Comparison of ENCODE assay signal across 8 cellular contexts in genomic region chr2:89160289-89160688, GRCh38.
DNase-seq lines count a peak whose midpoint lies in the region; ATAC-seq, FAIRE-seq and TF ChIP-seq lines count a peak whose summit lies in the region.
"Not testable (repeated sequence)": the region's sequence is repeated elsewhere in the genome, so short reads cannot be mapped to it uniquely, and the experiment has no call there.

No MANE protein-coding gene starts in this region.

- not testable (repeated sequence) for H3K4me3 ChIP-seq in OCI-LY7 (ENCODE audit: low read depth, low read length, poor library complexity, severe bottlenecking); H1 (ENCODE audit: extremely low read depth in 1 of 4, insufficient read depth in 2 of 4, low read depth in 3 of 4, low read length in 4 of 4); right lobe of liver

- peak; percentile 32; the same call in 1 of the 2 replicates for TF ChIP-seq CTCF in OCI-LY7 (conservative IDR thresholded peaks at IDR 0.05; ENCODE audit: low read length)
- peak; percentile 1 to 12 (median 1); a peak in 3 of 4 replicates for TF ChIP-seq CTCF in H1 (IDR thresholded peaks at IDR 0.05; ENCODE audit: control extremely low read depth in 1 of 3, insufficient read depth in 1 of 3, low read depth in 1 of 3, low read length in 3 of 3)
- peak in 3 of 4 donors; percentile 7 to 24 (median 23) for TF ChIP-seq CTCF in right lobe of liver (IDR thresholded peaks at IDR 0.05)

- H3K27me3 ChIP-seq in H1 (replicated peaks in 1 of 4; ENCODE audit: control insufficient read depth in 3 of 4, extremely low read depth in 1 of 4, insufficient read depth in 3 of 4, low read length in 3 of 4); right lobe of liver: not testable (repeated sequence)

- H4K20me1 ChIP-seq in OCI-LY7 (ENCODE audit: insufficient read depth, low read length); H1 (replicated peaks in 1 of 2; ENCODE audit: control insufficient read depth in 1 of 2, insufficient read depth in 2 of 2, low read length in 2 of 2): not testable (repeated sequence)

- CTCF ChIA-PET in OCI-LY7 (lab: Charles Lee; ENCODE audit: unreplicated experiment); H1 (lab: Charles Lee; ENCODE audit: partially characterized antibody): not testable (repeated sequence)

- not testable (repeated sequence) for H3K9ac ChIP-seq in H1 (replicated peaks in 1 of 4; ENCODE audit: extremely low read depth in 1 of 4, low read depth in 3 of 4, low read length in 3 of 4)

- not testable (repeated sequence) for H4K5ac ChIP-seq in H1 (ENCODE audit: insufficient read length, low read depth, low read length)

- H3K4me1 ChIP-seq in OCI-LY7 (ENCODE audit: insufficient read depth, low read length, poor library complexity, severe bottlenecking); H1 (replicated peaks in 1 of 4; ENCODE audit: control insufficient read depth in 3 of 4, insufficient read depth in 4 of 4, low read length in 3 of 4); right lobe of liver: not testable (repeated sequence)

- H3K56ac ChIP-seq in H1 (replicated peaks; ENCODE audit: insufficient read length, low read depth, low read length): not testable (repeated sequence)

- not testable (repeated sequence) for H3K79me1 ChIP-seq in H1 (ENCODE audit: low read depth, low read length)

- not testable (repeated sequence) for H3K23me2 ChIP-seq in H1 (ENCODE audit: low read depth, low read length)

- H2BK5ac ChIP-seq in H1 (ENCODE audit: low read depth, low read length): not testable (repeated sequence)

- not testable (repeated sequence) for TF ChIP-seq RAD21 in H1 (IDR thresholded peaks at IDR 0.05 in 1 of 2, conservative IDR thresholded peaks at IDR 0.05 in 1 of 2; ENCODE audit: low read depth in 2 of 2, low read length in 2 of 2)

- peak; percentile 46 for ATAC-seq in GM19468 (IDR thresholded peaks at IDR 0.05; ENCODE audit: extremely low read depth, unreplicated experiment)
- peak; percentile 85 for ATAC-seq in HG02642 (IDR thresholded peaks at IDR 0.05; ENCODE audit: poor library complexity, unreplicated experiment)
- ATAC-seq in HG03342 (IDR thresholded peaks at IDR 0.05; ENCODE audit: unreplicated experiment): peak; percentile 66
- peak; percentile 53 to 73 (median 62) for ATAC-seq in right lobe of liver

- FAIRE-seq in GM12892 (lab: Jason Lieb, UNC): peak; percentile 89
- peak; percentile 86 for FAIRE-seq in H1 (lab: Jason Lieb, UNC)
- FAIRE-seq in urothelium cell line (lab: Jason Lieb, UNC): peak; percentile 30

- H2AK5ac ChIP-seq in H1 (ENCODE audit: low read depth, low read length): not testable (repeated sequence)

- not testable (repeated sequence) for H3K4ac ChIP-seq in H1 (replicated peaks; ENCODE audit: insufficient read length, low read depth, low read length)

- not testable (repeated sequence) for H3K14ac ChIP-seq in H1 (ENCODE audit: insufficient read length)

- H3K27ac ChIP-seq in OCI-LY7 (ENCODE audit: low read depth, low read length, poor library complexity, severe bottlenecking); H1 (ENCODE audit: low read depth, low read length); right lobe of liver: not testable (repeated sequence)

- intact Hi-C loops in OCI-LY7 (cut with micrococcal nuclease; ENCODE audit: unreplicated experiment); right lobe of liver (cut with DNase I): not testable (repeated sequence)

- not testable (repeated sequence) for H2BK120ac ChIP-seq in H1 (replicated peaks; ENCODE audit: low read depth, low read length)

- H3K36me3 ChIP-seq in OCI-LY7 (ENCODE audit: insufficient read depth, low read length); H1 (ENCODE audit: control insufficient read depth in 2 of 4, insufficient read depth in 4 of 4, low read length in 3 of 4); right lobe of liver: not testable (repeated sequence)

- H3K4me2 ChIP-seq in OCI-LY7 (ENCODE audit: low read length); H1 (ENCODE audit: insufficient read depth in 1 of 2, low read depth in 2 of 2, low read length in 2 of 2): not testable (repeated sequence)

- TF ChIP-seq EP300 in H1 (IDR thresholded peaks at IDR 0.05; ENCODE audit: borderline replicate concordance in 1 of 2, low read depth in 2 of 2, low read length in 2 of 2): not testable (repeated sequence)

- DNase-seq in GM12892 (ENCODE audit: insufficient read length); OCI-LY7 (ENCODE audit: low spot score); H1 (ENCODE audit: low read depth in 1 of 2, low spot score in 2 of 2); right lobe of liver; urothelium cell line (ENCODE audit: low spot score): not testable (repeated sequence)

- not testable (repeated sequence) for H4K91ac ChIP-seq in H1 (replicated peaks; ENCODE audit: insufficient read length, low read length)

- not testable (repeated sequence) for H2BK15ac ChIP-seq in H1 (ENCODE audit: low read length)

- H3K23ac ChIP-seq in H1 (ENCODE audit: insufficient read length): not testable (repeated sequence)

- 2% methylated on average over 6 of the region's 9 CpGs; no CpG with 5 or more reads in 1 of the 2 experiments for WGBS in H1 (ENCODE audit: extremely low coverage in 1 of 2, insufficient coverage in 1 of 2, insufficient read length in 1 of 2, insufficient replicate concordance in 2 of 2, low coverage in 1 of 2, low lambda C conversion rate in 2 of 2, missing lambda C conversion rate in 1 of 2), 2 experiments
- WGBS in right lobe of liver (ENCODE audit: insufficient coverage, low coverage, low lambda C conversion rate, missing lambda C conversion rate): no CpG with 5 or more reads among the region's 9 CpGs

- POLR2A ChIA-PET in OCI-LY7 (lab: Charles Lee); H1 (lab: Charles Lee; ENCODE audit: partially characterized antibody): not testable (repeated sequence)

- not testable (repeated sequence) for H2BK12ac ChIP-seq in H1 (ENCODE audit: low read depth, low read length)

- H3K9me3 ChIP-seq in OCI-LY7 (ENCODE audit: low read length); H1 (ENCODE audit: insufficient read depth in 2 of 2, low read depth in 1 of 2, low read length in 1 of 2); right lobe of liver: not testable (repeated sequence)

- not testable (repeated sequence) for TF ChIP-seq POLR2A in GM12892 (IDR thresholded peaks at IDR 0.05; ENCODE audit: low read depth, low read length); H1 (IDR thresholded peaks at IDR 0.05; ENCODE audit: control extremely low read depth in 1 of 2, low read depth in 2 of 2, low read length in 2 of 2); right lobe of liver (IDR thresholded peaks at IDR 0.05)

- H2AFZ ChIP-seq in OCI-LY7 (ENCODE audit: low read length); H1 (ENCODE audit: low read length): not testable (repeated sequence)

- H4K8ac ChIP-seq in H1 (ENCODE audit: extremely low read depth, insufficient read depth, low read length): not testable (repeated sequence)

- not testable (repeated sequence) for H3K18ac ChIP-seq in H1 (ENCODE audit: extremely low read depth, low read length)

- not testable (repeated sequence) for BruUV-seq in OCI-LY7 (replicated peaks; lab: Mats Ljungman, UMichigan)

- not testable (repeated sequence) for H2BK20ac ChIP-seq in H1 (ENCODE audit: low read length)

- H3K79me2 ChIP-seq in OCI-LY7 (ENCODE audit: insufficient read depth, low read depth, low read length); H1 (ENCODE audit: control insufficient read depth in 1 of 2, insufficient read depth in 2 of 2, low read length in 2 of 2): not testable (repeated sequence)

- H3K9me2 ChIP-seq in OCI-LY7 (ENCODE audit: insufficient read depth, low read length): not testable (repeated sequence)
